ENCODE assay signal across 8 cellular contexts in the genomic region with DNA sequence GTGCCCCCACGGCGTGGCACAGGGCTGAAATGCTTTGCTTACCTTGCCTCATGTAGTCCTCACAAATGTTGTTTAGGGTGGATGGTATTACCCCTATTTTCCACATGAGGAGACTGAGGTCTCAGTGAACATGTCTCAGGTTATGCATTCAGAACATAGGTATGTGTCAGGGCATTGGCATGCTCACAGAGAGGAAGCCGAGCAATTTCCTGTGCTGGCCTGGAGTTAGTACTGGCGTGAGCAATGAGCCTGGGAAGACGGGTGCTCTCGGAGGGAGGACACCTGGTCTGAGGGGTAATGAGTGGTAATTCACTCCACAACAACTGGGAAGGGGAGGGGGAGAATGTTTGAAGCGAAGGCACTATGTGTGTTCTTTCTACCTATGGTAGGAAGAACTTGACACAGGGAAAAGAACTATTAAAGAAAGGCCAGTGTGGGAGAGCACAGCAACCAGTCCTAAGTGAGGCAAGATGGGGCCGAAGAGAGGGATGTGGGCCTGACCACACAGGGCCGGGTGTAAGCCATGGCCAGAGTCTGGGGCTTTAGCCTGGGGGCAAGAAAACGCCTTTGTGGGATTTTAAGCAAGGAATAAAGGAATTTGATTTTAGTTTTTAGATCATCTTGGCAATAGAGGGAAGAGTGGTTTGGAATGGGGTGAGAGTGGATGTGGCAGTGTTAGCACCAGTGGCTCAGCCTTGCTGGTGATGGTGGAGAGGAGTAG. TPM values are rescaled to one million over a fixed set of nuclear protein-coding genes. Genes with fewer than 3 reads are reported as not detected.
A peak's percentile ranks its signal among the peaks of the same experiment; 100 is the strongest.
DNase-seq lines count a peak whose midpoint lies in the region; ATAC-seq and TF ChIP-seq lines count a peak whose summit lies in the region.

No MANE protein-coding gene starts in this region.

- WGBS in endodermal cell (ENCODE audit: insufficient coverage in 1 of 2, insufficient read length in 1 of 2), 2 experiments: 93 to 100% methylated on average over 7 to 10 of the region's 10 CpGs

- no peaks in the 10 kb centered on the region for H3K4me1 ChIP-seq in Caco-2
- H3K4me1 ChIP-seq in endodermal cell (ENCODE audit: control insufficient read depth, insufficient read depth, low read length): no peaks in the 10 kb centered on the region

- CTCF ChIA-PET in Caco-2 (lab: Charles Lee): no interaction called here

- no peak for ATAC-seq in HG03342 (IDR thresholded peaks at IDR 0.05; ENCODE audit: unreplicated experiment)

- H3K4me3 ChIP-seq in Caco-2 (ENCODE audit: low read depth, low read length): no peak overlapping the region
- H3K4me3 ChIP-seq in endodermal cell (ENCODE audit: low read length): no peak overlapping the region

- DNase-seq in Caco-2 (no peak), RPMI7951 (ENCODE audit: low read depth) (peak; percentile 81), endodermal cell (no peak), nephron progenitor cell (no peak), NCI-H2029 treated with DMSO at 0.1 percent for 48 hours (lab: John Stamatoyannopoulos, UW) (no peak), anterior cingulate cortex (lab: John Stamatoyannopoulos, UW) (no peak), ureter (ENCODE audit: low spot score) (no peak)

- H3K27me3 Mint-ChIP-seq in Caco-2 (ENCODE audit: insufficient read depth, unreplicated experiment): no peaks in the 10 kb centered on the region
- H3K27me3 Mint-ChIP-seq in endodermal cell (ENCODE audit: insufficient read depth): no peaks in the 10 kb centered on the region
- no peaks in the 10 kb centered on the region for H3K27me3 Mint-ChIP-seq in nephron progenitor cell (ENCODE audit: low read depth, poor library complexity)

- H3K27me3 ChIP-seq in Caco-2 (replicated peaks; ENCODE audit: control insufficient read depth, insufficient read depth, low read length) (no peaks in the 10 kb centered on the region), endodermal cell (ENCODE audit: control insufficient read depth, insufficient read depth, low read length, poor library complexity, severe bottlenecking) (no peaks in the 10 kb centered on the region)

- no TSS peak for BruUV-seq in Caco-2 (replicated peaks; lab: Mats Ljungman, UMichigan)

- POLR2A ChIA-PET in Caco-2 (lab: Charles Lee): no interaction called here

- H3K9me3 Mint-ChIP-seq in Caco-2 (ENCODE audit: unreplicated experiment): no peaks in the 10 kb centered on the region
- H3K9me3 Mint-ChIP-seq in endodermal cell: no peaks in the 10 kb centered on the region
- no peaks in the 10 kb centered on the region for H3K9me3 Mint-ChIP-seq in nephron progenitor cell

- H3K27ac ChIP-seq in endodermal cell (ENCODE audit: low read depth, low read length): peak overlapping the region; percentile 8

- no peak for TF ChIP-seq CTCF in Caco-2 (IDR thresholded peaks at IDR 0.05; ENCODE audit: insufficient read depth in 1 of 2, low read depth in 1 of 2, low read length in 1 of 2, severe bottlenecking in 1 of 2, unreplicated experiment in 1 of 2)
- TF ChIP-seq CTCF in endodermal cell (conservative IDR thresholded peaks at IDR 0.05): no peak
- no peak for TF ChIP-seq CTCF in nephron progenitor cell (IDR thresholded peaks at IDR 0.05)

- H3K27ac Mint-ChIP-seq in Caco-2 (ENCODE audit: unreplicated experiment) (peak overlapping the region; percentile 22), endodermal cell (peak overlapping the region; percentile 83), nephron progenitor cell (peak overlapping the region; percentile 87)

- H3K4me3 Mint-ChIP-seq in Caco-2 (ENCODE audit: unreplicated experiment) (no peak overlapping the region), endodermal cell (no peak overlapping the region), nephron progenitor cell (no peak overlapping the region)

- H3K9ac ChIP-seq in endodermal cell (ENCODE audit: extremely low read depth, low read length, poor library complexity, severe bottlenecking): no peak overlapping the region

- H3K4me1 Mint-ChIP-seq in Caco-2 (ENCODE audit: low read depth, unreplicated experiment): no peaks in the 10 kb centered on the region
- peaks cover 9% of the 10 kb centered on the region for H3K4me1 Mint-ChIP-seq in endodermal cell
- H3K4me1 Mint-ChIP-seq in nephron progenitor cell: peaks cover 17% of the 10 kb centered on the region

- H3K9me3 ChIP-seq in Caco-2 (no peaks in the 10 kb centered on the region), endodermal cell (ENCODE audit: control insufficient read depth, low read length) (no peaks in the 10 kb centered on the region)

- intact Hi-C loops in Caco-2 (cut with micrococcal nuclease; ENCODE audit: unreplicated experiment): no loop called here

- H3K36me3 Mint-ChIP-seq in Caco-2 (ENCODE audit: insufficient read depth, unreplicated experiment) (peaks cover 99% of the 10 kb centered on the region), endodermal cell (ENCODE audit: low read depth) (peaks cover 71% of the 10 kb centered on the region), nephron progenitor cell (ENCODE audit: low read depth) (peaks cover 65% of the 10 kb centered on the region)

- H3K36me3 ChIP-seq in Caco-2 (ENCODE audit: control insufficient read depth, insufficient read depth, low read length) (peaks cover 11% of the 10 kb centered on the region), endodermal cell (ENCODE audit: control insufficient read depth, insufficient read depth, low read length) (peaks cover 77% of the 10 kb centered on the region)

RNA-seq across cellular contexts. Expression of a gene that starts 4.9 kb away (rescaled TPM):
- 6.1 and 6.7 TPM in 2 replicates for total RNA-seq in Caco-2 (2022)
- 10.6 and 12.0 TPM in 2 replicates for total RNA-seq in RPMI7951 (2014; rRNA removed; shearing (Covaris generic))
- total RNA-seq in endodermal cell: 10 to 100 TPM; 18.3 to 24.1 TPM
- 28.0 TPM for polyA plus RNA-seq in endodermal cell (2013, experiment 1 of 2)
- 25.5 TPM for polyA plus RNA-seq in endodermal cell (2013, experiment 2 of 2)
- total RNA-seq in ureter: 13.5 TPM

RNA-seq across cellular contexts. Expression of a gene that starts 18.1 kb away (rescaled TPM):
- total RNA-seq in Caco-2 (2022) (410 and 423 TPM in 2 replicates), endodermal cell (100 to 1,000 TPM; 408 to 475 TPM), ureter (351 TPM)
- 164 and 173 TPM in 2 replicates for total RNA-seq in RPMI7951 (2014; rRNA removed; shearing (Covaris generic))
- 196 TPM for polyA plus RNA-seq in endodermal cell (2013, experiment 1 of 2)
- polyA plus RNA-seq in endodermal cell (2013, experiment 2 of 2): 206 TPM

RNA-seq across cellular contexts. Expression of a gene that starts 28.9 kb away (rescaled TPM):
- 23.0 and 28.6 TPM in 2 replicates for total RNA-seq in Caco-2 (2022)
- total RNA-seq in RPMI7951 (2014; rRNA removed; shearing (Covaris generic)): 3.0 and 6.3 TPM in 2 replicates
- total RNA-seq in endodermal cell: 10 to 100 TPM; 32.4 to 38.4 TPM
- polyA plus RNA-seq in endodermal cell (2013, experiment 1 of 2): 27.9 TPM
- 23.3 TPM for polyA plus RNA-seq in endodermal cell (2013, experiment 2 of 2)
- 11.7 TPM for total RNA-seq in ureter

RNA-seq across cellular contexts. Expression of a gene that starts 29.0 kb away (rescaled TPM):
- 96.4 and 101 TPM in 2 replicates for total RNA-seq in Caco-2 (2022)
- total RNA-seq in RPMI7951 (2014; rRNA removed; shearing (Covaris generic)): 146 and 181 TPM in 2 replicates
- 100 to 1,000 TPM in 1 of 2 donors, 10 to 100 TPM in 1; 95.9 to 117 TPM for total RNA-seq in endodermal cell
- polyA plus RNA-seq in endodermal cell (2013, experiment 1 of 2): 119 TPM
- polyA plus RNA-seq in endodermal cell (2013, experiment 2 of 2): 99.0 TPM
- total RNA-seq in ureter: 79.6 TPM

RNA-seq across cellular contexts. Expression of a gene that starts 33.5 kb away (rescaled TPM):
- total RNA-seq in Caco-2 (2022): 285 and 294 TPM in 2 replicates
- total RNA-seq in RPMI7951 (2014; rRNA removed; shearing (Covaris generic)): 542 and 803 TPM in 2 replicates
- total RNA-seq in endodermal cell: 100 to 1,000 TPM; 332 TPM
- polyA plus RNA-seq in endodermal cell (2013, experiment 1 of 2): 318 TPM
- 281 TPM for polyA plus RNA-seq in endodermal cell (2013, experiment 2 of 2)
- total RNA-seq in ureter: 136 TPM

Comparison
In these comparisons a context has a peak if more than half of its experiments do, and no peak if none do; other contexts are left out.
1. H3K27ac Mint-ChIP-seq: peak in every context shown above with its lines; median percentile 87 in nephron progenitor cell; 83 in endodermal cell; 22 in Caco-2.